ENCODE assay signal across 25 cellular contexts in genomic region chr6:11983306-11983705, GRCh38. TPM values are rescaled to one million over a fixed set of nuclear protein-coding genes. Genes with fewer than 3 reads are reported as not detected.
A peak's percentile ranks its signal among the peaks of the same experiment; 100 is the strongest.
DNase-seq lines count a peak whose midpoint lies in the region; ATAC-seq, FAIRE-seq and TF ChIP-seq lines count a peak whose summit lies in the region.
"Had no signal": no experiment of that assay in that cellular context is flagged by ENCODE, and none has a peak within 500 bp of the region (broad histone marks: within the 10 kb centered on the region; RNA-seq: fewer than 3 reads in every experiment).

No MANE protein-coding gene starts in this region.

- peaks cover 3% of the 10 kb centered on the region for H3K4me1 Mint-ChIP-seq in astrocyte (ENCODE audit: low read depth, unreplicated experiment)
- no peaks in the 10 kb centered on the region for H3K4me1 Mint-ChIP-seq in neural progenitor cell

- H3K27me3 Mint-ChIP-seq in astrocyte (ENCODE audit: low read depth, unreplicated experiment) (no peaks in the 10 kb centered on the region), neural progenitor cell (ENCODE audit: insufficient read depth, low read depth) (peaks cover 2% of the 10 kb centered on the region)
- H3K27me3 Mint-ChIP-seq: IgD-negative memory B cell had no signal

- no peaks in the 10 kb centered on the region for H3K36me3 Mint-ChIP-seq in astrocyte (ENCODE audit: low read depth, unreplicated experiment)
- no peaks in the 10 kb centered on the region for H3K36me3 Mint-ChIP-seq in neural progenitor cell
- H3K36me3 Mint-ChIP-seq: CD8-positive, alpha-beta T cell had no signal

- H3K4me3 Mint-ChIP-seq in astrocyte (ENCODE audit: unreplicated experiment) (no peak overlapping the region), neural progenitor cell (no peak overlapping the region)
- H3K4me3 Mint-ChIP-seq: B cell; CD8-positive, alpha-beta T cell; HFFc6; IgD-negative memory B cell had no signal

- ATAC-seq in GM19467 (IDR thresholded peaks at IDR 0.05; ENCODE audit: unreplicated experiment) (no peak), GM21515 (IDR thresholded peaks at IDR 0.05; ENCODE audit: unreplicated experiment) (no peak)
- ATAC-seq: CD8-positive, alpha-beta T cell had no signal

- H2AFZ ChIP-seq in astrocyte (ENCODE audit: low read depth, low read length) = peak overlapping the region; percentile 50
- H2AFZ ChIP-seq in neural progenitor cell (replicated peaks) = peak overlapping the region; percentile 63

- FAIRE-seq in astrocyte (lab: Jason Lieb, UNC) = peak; percentile 9
- FAIRE-seq: G401.6 had no signal

- no peaks in the 10 kb centered on the region for H3K4me1 ChIP-seq in astrocyte (ENCODE audit: insufficient read depth, low read length)
- H3K4me1 ChIP-seq in neural progenitor cell = no peaks in the 10 kb centered on the region
- H3K4me1 ChIP-seq: Caco-2, HAP-1 had no signal

- H3K9ac ChIP-seq in astrocyte (ENCODE audit: low read length) = no peak overlapping the region
- H3K9ac ChIP-seq in neural progenitor cell = no peak overlapping the region

- no peaks in the 10 kb centered on the region for H3K79me2 ChIP-seq in astrocyte (ENCODE audit: insufficient read depth, low read length)
- no peaks in the 10 kb centered on the region for H3K79me2 ChIP-seq in neural progenitor cell (ENCODE audit: low read depth)

- DNase-seq in M059J (ENCODE audit: low read depth) (peak; percentile 39), astrocyte (ENCODE audit: low read depth) (no peak), neural progenitor cell (ENCODE audit: low spot score) (no peak), NCI-H1105 treated with DMSO at 0.1 percent for 48 hours (lab: John Stamatoyannopoulos, UW) (no peak), cerebellar cortex (ENCODE audit: low spot score) (no peak)
- DNase-seq: Caco-2; CD8-positive, alpha-beta T cell; HFFc6; NCI-H1092 treated with DMSO at 0.1 percent for 48 hours; NCI-H1436 treated with DMSO at 0.1 percent for 48 hours; NCI-H187 treated with DMSO at 0.1 percent for 48 hours; NCI-H2171 treated with DMSO at 0.1 percent for 48 hours; NCI-H524; NCI-H774; Right ventricle myocardium superior; RPMI8226 had no signal

- H3K4me3 ChIP-seq in astrocyte (ENCODE audit: insufficient read depth, low read depth, low read length) = no peak overlapping the region
- H3K4me3 ChIP-seq in neural progenitor cell = no peak overlapping the region
- H3K4me3 ChIP-seq: HAP-1, SJSA1 had no signal

- H3K36me3 ChIP-seq in astrocyte (ENCODE audit: insufficient read depth, low read length) (no peaks in the 10 kb centered on the region), neural progenitor cell (no peaks in the 10 kb centered on the region)
- H3K36me3 ChIP-seq: HAP-1, SJSA1 had no signal

- H3K4me2 ChIP-seq in astrocyte (ENCODE audit: low read length) = no peak overlapping the region
- H3K4me2 ChIP-seq in neural progenitor cell = no peak overlapping the region

- TF ChIP-seq CTCF in astrocyte (IDR thresholded peaks at IDR 0.05; ENCODE audit: insufficient read depth, low read depth, low read length) (no peak), neural progenitor cell (IDR thresholded peaks at IDR 0.05) (no peak)

- H3K9me3 Mint-ChIP-seq in astrocyte (ENCODE audit: unreplicated experiment) = no peaks in the 10 kb centered on the region
- H3K9me3 Mint-ChIP-seq in neural progenitor cell = no peaks in the 10 kb centered on the region
- H3K9me3 Mint-ChIP-seq: CD8-positive, alpha-beta T cell; HFFc6; IgD-negative memory B cell had no signal

- H3K27me3 ChIP-seq in astrocyte (ENCODE audit: insufficient read depth, low read length) (no peaks in the 10 kb centered on the region), neural progenitor cell (no peaks in the 10 kb centered on the region)
- H3K27me3 ChIP-seq: SJSA1 had no signal

- H3F3A ChIP-seq in neural progenitor cell (ENCODE audit: low read depth) = peaks cover 3% of the 10 kb centered on the region

- H3K27ac Mint-ChIP-seq in astrocyte (ENCODE audit: unreplicated experiment) = no peak overlapping the region
- H3K27ac Mint-ChIP-seq in neural progenitor cell = no peak overlapping the region
- H3K27ac Mint-ChIP-seq: B cell; CD8-positive, alpha-beta T cell; HFFc6; IgD-negative memory B cell had no signal

- H3K9me3 ChIP-seq in astrocyte (ENCODE audit: insufficient read depth, low read depth, low read length) = no peaks in the 10 kb centered on the region
- H3K9me3 ChIP-seq in neural progenitor cell (ENCODE audit: low read depth) = no peaks in the 10 kb centered on the region
- H3K9me3 ChIP-seq: Caco-2, HAP-1, SJSA1 had no signal

- H3K27ac ChIP-seq in astrocyte (ENCODE audit: low read depth, low read length) (no peak overlapping the region), neural progenitor cell (no peak overlapping the region)
- H3K27ac ChIP-seq: C4-2B, HL-60, SJSA1 had no signal

- H4K20me1 ChIP-seq in astrocyte (ENCODE audit: insufficient read depth, low read length) = no peaks in the 10 kb centered on the region
- H4K20me1 ChIP-seq in neural progenitor cell (ENCODE audit: low read depth) = no peaks in the 10 kb centered on the region

RNA-seq across cellular contexts. Expression of gene HIVEP1, which starts 28.8 kb away (rescaled TPM):
- 16.9 and 20.4 TPM in 2 replicates for total RNA-seq in M059J (2014; rRNA removed; shearing (Covaris generic))
- 46.9 and 48.9 TPM in 2 replicates for total RNA-seq in astrocyte
- total RNA-seq in neural progenitor cell (ENCODE audit: low replicate concordance) = 21.6 and 23.3 TPM in 2 replicates
